In the genomic region with DNA sequence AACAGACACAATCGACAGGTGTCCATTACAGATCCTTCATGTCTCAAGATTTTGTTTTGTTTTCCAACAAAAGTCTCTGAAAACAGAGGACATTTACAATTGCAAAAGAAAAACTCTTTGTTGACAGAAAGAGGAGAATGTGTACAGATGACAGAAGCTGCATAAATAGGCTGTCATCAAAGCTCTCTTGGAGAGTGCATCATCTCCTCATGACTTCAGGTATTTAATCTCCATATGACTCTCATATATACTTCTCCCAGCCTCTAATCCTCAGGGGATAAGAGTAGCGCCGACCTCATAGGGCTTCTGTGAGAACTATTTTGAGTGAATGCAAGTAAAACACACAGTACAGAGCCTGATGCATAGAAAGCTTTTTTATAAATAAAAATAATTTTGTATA, we compare ENCODE assay signal across 19 cellular contexts. TPM values are rescaled to one million over a fixed set of nuclear protein-coding genes. Genes with fewer than 3 reads are reported as not detected.
DNase-seq lines count a peak whose midpoint lies in the region; FAIRE-seq and TF ChIP-seq lines count a peak whose summit lies in the region.
"Had no signal": no experiment of that assay in that cellular context is flagged by ENCODE, and none has a peak within 500 bp of the region (broad histone marks: within the 10 kb centered on the region; RNA-seq: fewer than 3 reads in every experiment).

No MANE protein-coding gene starts in this region.

- H3K27ac ChIP-seq in dorsolateral prefrontal cortex (peak overlapping the region; percentile 30 to 99 (median 94)), layer of hippocampus (ENCODE audit: low read depth, low read length) (peak overlapping the region; percentile 89), uterus (peak overlapping the region; percentile 72 to 76)
- H3K27ac ChIP-seq: BLaER1 had no signal

- TF ChIP-seq CTCF in dorsolateral prefrontal cortex (IDR thresholded peaks at IDR 0.05 in 54 of 56, conservative IDR thresholded peaks at IDR 0.05 in 2 of 56; ENCODE audit: low read depth in 1 of 56, partially characterized antibody in 56 of 56) (no peak), uterus (IDR thresholded peaks at IDR 0.05) (no peak)

- peaks cover 0 to 7% of the 10 kb centered on the region in 2 donors for H3K4me1 ChIP-seq in uterus
- H3K4me1 ChIP-seq: BLaER1 had no signal

- peak; percentile 42 for DNase-seq in NCI-H82 (lab: John Stamatoyannopoulos, UW)
- no peak for DNase-seq in NCI-H82 treated with DMSO at 0.1 percent for 48 hours (lab: John Stamatoyannopoulos, UW; ENCODE audit: unreplicated experiment)
- DNase-seq in dorsolateral prefrontal cortex: no peak
- DNase-seq in uterus: no peak
- DNase-seq in occipital lobe (lab: John Stamatoyannopoulos, UW): no peak
- no peak for DNase-seq in GM12891 (ENCODE audit: insufficient read length, low spot score)
- DNase-seq in activated effector memory CD4-positive, alpha-beta T cell treated with anti-CD3 and anti-CD28 coated beads, Interleukin-2, amount 50 U/mL, for 16 hours: no peak
- DNase-seq: 8988T; CD8-positive, alpha-beta memory T cell; NCI-H1436; NCI-H2029 treated with DMSO at 0.1 percent for 48 hours; NCI-H2227 treated with DMSO at 0.1 percent for 48 hours; NCI-H526; NK-92 treated with Interleukin-12 subunit alpha and Interleukin-12 subunit beta, amount 100 ng/mL, for 24 hours; PC-3 had no signal

- no peak for FAIRE-seq in GM12891 (lab: Jason Lieb, UNC)
- FAIRE-seq: H1, HTR-8/SVneo had no signal

- no peaks in the 10 kb centered on the region for H3K27me3 ChIP-seq in dorsolateral prefrontal cortex
- no peaks in the 10 kb centered on the region for H3K27me3 ChIP-seq in layer of hippocampus (ENCODE audit: control insufficient read depth, insufficient read depth, low read length)
- H3K27me3 ChIP-seq in uterus: no peaks in the 10 kb centered on the region
- H3K27me3 ChIP-seq: BLaER1 had no signal

- H3K4me3 ChIP-seq in dorsolateral prefrontal cortex (no peak overlapping the region), uterus (no peak overlapping the region)
- H3K4me3 ChIP-seq: BLaER1 had no signal

- intact Hi-C loops in dorsolateral prefrontal cortex (cut with DNase I) (no loop called here), uterus (cut with DNase I; ENCODE audit: low total_unique reads) (no loop called here)

- H3K36me3 ChIP-seq in uterus: no peaks in the 10 kb centered on the region
- H3K36me3 ChIP-seq: BLaER1 had no signal

- H3K9me3 ChIP-seq in uterus: no peaks in the 10 kb centered on the region
- H3K9me3 ChIP-seq: BLaER1 had no signal

- no peak for TF ChIP-seq POLR2A in uterus (IDR thresholded peaks at IDR 0.05)
- TF ChIP-seq POLR2A in GM12891 (IDR thresholded peaks at IDR 0.05; ENCODE audit: low read depth, low read length): no peak

TF ChIP-seq in GM12891, 5 proteins besides CTCF, POLR2A, EP300 and RAD21:
- no peak for TF ChIP-seq PAX5 (IDR thresholded peaks at IDR 0.05; ENCODE audit: insufficient read depth, low read length, severe bottlenecking)
- TF ChIP-seq POU2F2 (IDR thresholded peaks at IDR 0.05; ENCODE audit: low read depth, low read length): no peak
- TF ChIP-seq POLR2AphosphoS5 (IDR thresholded peaks at IDR 0.05; ENCODE audit: low read depth, low read length): no peak
- TF ChIP-seq SPI1 (IDR thresholded peaks at IDR 0.05; ENCODE audit: low read depth, low read length): no peak

RNA-seq across cellular contexts. Expression of a gene that starts 48.1 kb away (rescaled TPM):
- total RNA-seq in dorsolateral prefrontal cortex (1,000 to 10,000 TPM in 1 of 120 experiments, 100 to 1,000 TPM in 119; 401 to 1,012 (median 568) TPM), uterus (100 to 1,000 TPM; 251 to 503 (median 267) TPM), occipital lobe (370 TPM)
- 234 TPM for polyA plus RNA-seq in GM12891 (2012; ENCODE audit: low read depth, missing spikeins)

RNA-seq across cellular contexts. Expression of a gene that starts 57.8 kb away (rescaled TPM):
- total RNA-seq in dorsolateral prefrontal cortex (10 to 100 TPM; 24.1 to 66.9 (median 36.4) TPM), uterus (10 to 100 TPM; 27.7 to 49.6 (median 40.6) TPM), occipital lobe (22.5 TPM)
- polyA plus RNA-seq in GM12891 (2012; ENCODE audit: low read depth, missing spikeins): 7.3 TPM
